Comparison of ENCODE assay signal across 8 cellular contexts in the genomic region with DNA sequence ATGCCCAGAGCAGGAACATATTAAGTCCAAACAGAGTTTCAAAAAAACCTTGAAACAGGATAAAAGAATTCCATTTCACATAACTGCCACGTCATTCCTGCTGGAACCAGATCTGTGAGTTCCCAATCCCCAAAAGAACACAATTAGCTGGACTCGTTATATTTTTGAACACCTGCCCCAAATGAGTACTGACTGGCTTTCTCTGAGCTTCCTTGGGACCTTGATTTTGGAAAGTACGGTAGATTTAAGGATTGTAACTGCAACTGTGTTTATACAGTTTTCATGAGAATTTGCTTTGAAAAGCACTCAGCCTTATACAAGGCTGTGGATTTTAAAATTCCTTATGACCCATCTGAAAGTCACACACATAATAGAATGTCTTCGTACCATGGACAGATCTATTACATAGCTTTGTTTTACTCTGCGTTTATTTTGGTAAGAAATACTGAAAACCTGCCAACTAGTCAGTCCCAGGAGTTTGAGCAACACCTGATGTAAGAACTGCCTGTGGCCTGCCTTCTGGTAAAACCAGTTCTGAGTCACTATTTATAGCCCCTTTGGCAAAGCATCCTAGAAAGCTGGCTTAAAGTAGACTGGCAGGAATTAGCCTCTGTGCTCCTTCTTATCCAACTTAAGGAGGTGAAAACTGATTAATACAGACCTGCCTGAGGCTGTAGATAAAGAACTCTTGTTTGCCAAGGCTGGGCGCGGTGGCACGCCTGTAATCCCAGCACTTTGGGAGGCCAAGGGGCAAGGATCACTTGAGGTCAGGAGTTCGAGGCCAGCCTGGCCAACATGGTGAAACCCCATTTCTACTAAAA. TPM values are rescaled to one million over a fixed set of nuclear protein-coding genes. Genes with fewer than 3 reads are reported as not detected.
DNase-seq lines count a peak whose midpoint lies in the region; ATAC-seq and TF ChIP-seq lines count a peak whose summit lies in the region.

No MANE protein-coding gene starts in this region.

- H3K4me1 ChIP-seq in Panc1 (ENCODE audit: control insufficient read depth, insufficient read depth, low read length), result no peaks in the 10 kb centered on the region

- no peak overlapping the region for H3K4me3 ChIP-seq in Panc1 (ENCODE audit: low read depth in 2 of 2, low read length in 2 of 2)

- H3K36me3 ChIP-seq in Panc1 (ENCODE audit: control insufficient read depth, insufficient read depth, low read length), result no peaks in the 10 kb centered on the region

- in situ Hi-C loops in Panc1 (cut with HindIII; ENCODE audit: low pct_unique_long_range_greater_than_20kb, low sequenced_read_pairs), result no loop called here

- no peak overlapping the region for H3K27ac ChIP-seq in Panc1 (ENCODE audit: low read length)

- no peaks in the 10 kb centered on the region for H3K27me3 ChIP-seq in Panc1 (ENCODE audit: control insufficient read depth, insufficient read depth, low read length)

- intact Hi-C loops in Panc1 (cut with micrococcal nuclease; ENCODE audit: unreplicated experiment), result no loop called here

- no peak for TF ChIP-seq CTCF in Panc1 (IDR thresholded peaks at IDR 0.05)

- CTCF ChIA-PET in Panc1 (lab: Charles Lee), result no interaction called here

- POLR2A ChIA-PET in Panc1 (lab: Charles Lee), result no interaction called here

- ATAC-seq in Panc1 (peak; percentile 58; the same call in 1 of the 2 replicates), HG03045 (IDR thresholded peaks at IDR 0.05; ENCODE audit: unreplicated experiment) (no peak), GM19035 (IDR thresholded peaks at IDR 0.05; ENCODE audit: unreplicated experiment) (no peak)

- peak; percentile 51 for DNase-seq in GM03348 (ENCODE audit: low spot score)
- DNase-seq in Panc1 (ENCODE audit: low read depth, low spot score), result no peak
- peak; percentile 99 for DNase-seq in fibroblast of peridontal ligament (ENCODE audit: extremely low read depth)
- DNase-seq in pons (ENCODE audit: low spot score), result peak; percentile 59
- no peak for DNase-seq in GM19238 (ENCODE audit: insufficient read length, low spot score)
- DNase-seq in NCI-H2227 treated with DMSO at 0.1 percent for 48 hours (lab: John Stamatoyannopoulos, UW), result no peak

- BruUV-seq in Panc1 (replicated peaks; lab: Mats Ljungman, UMichigan), result no TSS peak

- no peaks in the 10 kb centered on the region for H3K9me3 ChIP-seq in Panc1 (ENCODE audit: control insufficient read depth, insufficient read depth, low read depth, low read length)

RNA-seq across cellular contexts. Expression of a gene that starts 48.1 kb away (rescaled TPM):
- 14.5 TPM for total RNA-seq in Panc1 (2021; ENCODE audit: unreplicated experiment)
- 7.4 TPM for polyA plus RNA-seq in Panc1 (2012; ENCODE audit: insufficient read length)

Comparison
In these comparisons a context has a peak if more than half of its experiments do, and no peak if none do; other contexts are left out.
1. DNase-seq: peak in GM03348 (single experiment), fibroblast of peridontal ligament (single experiment) and pons (single experiment); none in Panc1 (single experiment), GM19238 (single experiment) and NCI-H2227 treated with DMSO at 0.1 percent for 48 hours (single experiment).